In genomic region chr1:151189638-151190445, GRCh38 we compare ENCODE assay signal across 1 cellular context.
TF ChIP-seq lines count a peak whose summit lies in the region.

VPS72 (minus strand) TSS chr1:151190197; CDS start chr1:151190121, 76 bp downstream.

TF ChIP-seq in HEK293, 187 proteins besides CTCF, POLR2A, EP300 and RAD21 (continued from another document and continues in another):
- no peak for TF ChIP-seq REST (tag by site-specific recombination; IDR thresholded peaks at IDR 0.05)
- TF ChIP-seq ZNF571 (tag by site-specific recombination; IDR thresholded peaks at IDR 0.05) = no peak
- no peak for TF ChIP-seq ZNF624 (tag by site-specific recombination; IDR thresholded peaks at IDR 0.05)
- TF ChIP-seq SP7 (tag by site-specific recombination; IDR thresholded peaks at IDR 0.05) = peak; percentile 82
- peak; percentile 40; the same call in 1 of the 2 replicates for TF ChIP-seq ZNF398 (tag by site-specific recombination; IDR thresholded peaks at IDR 0.05)
- no peak for TF ChIP-seq ZNF521 (tag by site-specific recombination; IDR thresholded peaks at IDR 0.05)
- TF ChIP-seq ZFP3 (tag by site-specific recombination; IDR thresholded peaks at IDR 0.05; ENCODE audit: low read depth) = no peak
- TF ChIP-seq ZNF280C (tag by site-specific recombination; IDR thresholded peaks at IDR 0.05) = no peak
- no peak for TF ChIP-seq ZNF488 (tag by site-specific recombination; IDR thresholded peaks at IDR 0.05)
- TF ChIP-seq ZBTB44 (tag by site-specific recombination; IDR thresholded peaks at IDR 0.05) = peak; percentile 54; the same call in 1 of the 2 replicates
- no peak for TF ChIP-seq PBX3 (CRISPR knock-in tag; IDR thresholded peaks at IDR 0.05)
- peak; percentile 51; the same call in 1 of the 2 replicates for TF ChIP-seq ZNF449 (tag by site-specific recombination; IDR thresholded peaks at IDR 0.05)
- no peak for TF ChIP-seq GLI2 (tag by site-specific recombination; IDR thresholded peaks at IDR 0.05; ENCODE audit: borderline replicate concordance, low read depth)
- TF ChIP-seq KLF10 (tag by site-specific recombination; IDR thresholded peaks at IDR 0.05) = peak; percentile 74; the same call in 1 of the 2 replicates
- TF ChIP-seq ZNF18 (tag by site-specific recombination; IDR thresholded peaks at IDR 0.05) = 0 out of 2 replicates have a peak, but pooled peaks have one; percentile 19
- no peak for TF ChIP-seq ZNF114 (tag by site-specific recombination; IDR thresholded peaks at IDR 0.05)
- peak; percentile 89 for TF ChIP-seq PATZ1 (tag by site-specific recombination; IDR thresholded peaks at IDR 0.05)
- peak; percentile 86 for TF ChIP-seq SCRT2 (tag by site-specific recombination; IDR thresholded peaks at IDR 0.05)
- no peak for TF ChIP-seq ZNF544 (tag by site-specific recombination; IDR thresholded peaks at IDR 0.05)
- peak; percentile 83 for TF ChIP-seq ZBTB8A (tag by site-specific recombination; IDR thresholded peaks at IDR 0.05)
- TF ChIP-seq ZIC2 (tag by site-specific recombination; IDR thresholded peaks at IDR 0.05) = peak; percentile 78
- no peak for TF ChIP-seq PRDM2 (tag by site-specific recombination; IDR thresholded peaks at IDR 0.05; ENCODE audit: borderline replicate concordance)
- no peak for TF ChIP-seq ZNF510 (tag by site-specific recombination; IDR thresholded peaks at IDR 0.05; ENCODE audit: insufficient replicate concordance)
- TF ChIP-seq YY2 (tag by site-specific recombination; IDR thresholded peaks at IDR 0.05) = no peak
- TF ChIP-seq ZNF837 (tag by site-specific recombination; IDR thresholded peaks at IDR 0.05) = no peak
- no peak for TF ChIP-seq ZNF426 (tag by site-specific recombination; IDR thresholded peaks at IDR 0.05)
- TF ChIP-seq KLF8 (tag by site-specific recombination; IDR thresholded peaks at IDR 0.05) = peak; percentile 96
